1 cellular context compared by ENCODE assay signal in the genomic region with DNA sequence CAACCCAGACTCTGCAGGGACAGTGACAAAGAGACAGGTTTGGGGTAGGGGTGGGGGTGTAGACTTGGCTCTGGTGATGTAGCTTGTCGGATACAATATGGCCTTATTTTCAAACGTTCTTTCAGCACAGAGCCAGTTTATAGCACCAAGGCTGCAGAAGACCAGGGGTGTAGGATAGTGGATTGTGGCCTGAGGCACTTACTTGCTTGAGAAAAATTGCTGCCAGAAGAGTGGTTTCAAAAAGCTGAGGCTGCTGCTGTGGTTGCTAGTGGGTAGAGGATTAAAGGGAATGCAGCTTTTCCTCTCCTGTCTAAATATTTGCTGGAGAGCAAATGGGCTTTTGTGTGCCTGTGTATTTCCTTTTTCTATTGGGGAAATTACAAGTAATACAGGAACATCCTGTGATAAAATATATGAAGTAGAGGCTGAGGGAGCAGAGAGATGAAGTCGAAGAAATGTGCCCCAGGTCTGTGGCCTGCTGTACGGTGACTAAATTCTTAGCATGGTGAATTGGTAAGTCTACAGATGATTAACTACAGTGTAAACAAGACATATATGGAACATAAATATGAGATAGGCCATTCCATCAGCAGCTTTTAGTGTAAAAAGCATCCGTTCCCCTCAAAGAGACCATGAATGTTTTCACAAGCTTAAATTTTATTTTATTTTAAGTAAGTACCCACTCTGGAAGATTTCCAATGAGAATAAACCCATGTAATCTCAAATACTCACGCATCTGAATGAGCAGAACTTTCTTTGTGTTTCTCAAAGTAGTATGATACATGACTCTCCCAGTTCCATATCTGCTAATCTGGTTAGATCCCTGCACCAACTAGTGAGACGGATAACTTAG.
TF ChIP-seq lines count a peak whose summit lies in the region.

No MANE protein-coding gene starts in this region.

TF ChIP-seq in HEK293, 187 proteins besides CTCF, POLR2A, EP300 and RAD21 (continued from another document and continues in another):
- no peak for TF ChIP-seq ZNF157 (tag by site-specific recombination; IDR thresholded peaks at IDR 0.05)
- no peak for TF ChIP-seq ZNF530 (tag by site-specific recombination; IDR thresholded peaks at IDR 0.05; ENCODE audit: low read depth)
- no peak for TF ChIP-seq ZNF416 (tag by site-specific recombination; IDR thresholded peaks at IDR 0.05)
- TF ChIP-seq WT1 (tag by site-specific recombination; IDR thresholded peaks at IDR 0.05): peak; percentile 37; the same call in 1 of the 2 replicates
- TF ChIP-seq ZNF223 (tag by site-specific recombination; IDR thresholded peaks at IDR 0.05): no peak
- TF ChIP-seq ZEB2 (tag by site-specific recombination; IDR thresholded peaks at IDR 0.05): peak; percentile 71
- TF ChIP-seq, protein P1, sequence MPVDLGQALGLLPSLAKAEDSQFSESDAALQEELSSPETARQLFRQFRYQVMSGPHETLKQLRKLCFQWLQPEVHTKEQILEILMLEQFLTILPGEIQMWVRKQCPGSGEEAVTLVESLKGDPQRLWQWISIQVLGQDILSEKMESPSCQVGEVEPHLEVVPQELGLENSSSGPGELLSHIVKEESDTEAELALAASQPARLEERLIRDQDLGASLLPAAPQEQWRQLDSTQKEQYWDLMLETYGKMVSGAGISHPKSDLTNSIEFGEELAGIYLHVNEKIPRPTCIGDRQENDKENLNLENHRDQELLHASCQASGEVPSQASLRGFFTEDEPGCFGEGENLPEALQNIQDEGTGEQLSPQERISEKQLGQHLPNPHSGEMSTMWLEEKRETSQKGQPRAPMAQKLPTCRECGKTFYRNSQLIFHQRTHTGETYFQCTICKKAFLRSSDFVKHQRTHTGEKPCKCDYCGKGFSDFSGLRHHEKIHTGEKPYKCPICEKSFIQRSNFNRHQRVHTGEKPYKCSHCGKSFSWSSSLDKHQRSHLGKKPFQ (tag by site-specific recombination; IDR thresholded peaks at IDR 0.05): 0 out of 2 replicates have a peak, but pooled peaks have one; percentile 32
- peak; percentile 63; the same call in 1 of the 2 replicates for TF ChIP-seq FEZF1 (tag by site-specific recombination; IDR thresholded peaks at IDR 0.05)
- TF ChIP-seq ZNF366 (tag by site-specific recombination; conservative IDR thresholded peaks at IDR 0.05): no peak
- peak; percentile 37; the same call in 1 of the 2 replicates for TF ChIP-seq GLI2 (tag by site-specific recombination; IDR thresholded peaks at IDR 0.05; ENCODE audit: borderline replicate concordance, low read depth)
- TF ChIP-seq KLF7 (tag by site-specific recombination; IDR thresholded peaks at IDR 0.05; ENCODE audit: borderline replicate concordance): no peak
- TF ChIP-seq, protein P2, sequence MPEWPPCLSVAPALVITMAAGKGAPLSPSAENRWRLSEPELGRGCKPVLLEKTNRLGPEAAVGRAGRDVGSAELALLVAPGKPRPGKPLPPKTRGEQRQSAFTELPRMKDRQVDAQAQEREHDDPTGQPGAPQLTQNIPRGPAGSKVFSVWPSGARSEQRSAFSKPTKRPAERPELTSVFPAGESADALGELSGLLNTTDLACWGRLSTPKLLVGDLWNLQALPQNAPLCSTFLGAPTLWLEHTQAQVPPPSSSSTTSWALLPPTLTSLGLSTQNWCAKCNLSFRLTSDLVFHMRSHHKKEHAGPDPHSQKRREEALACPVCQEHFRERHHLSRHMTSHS (tag by site-specific recombination; IDR thresholded peaks at IDR 0.05): no peak
- no peak for TF ChIP-seq ZNF48 (tag by site-specific recombination; IDR thresholded peaks at IDR 0.05)
- TF ChIP-seq, protein P3, sequence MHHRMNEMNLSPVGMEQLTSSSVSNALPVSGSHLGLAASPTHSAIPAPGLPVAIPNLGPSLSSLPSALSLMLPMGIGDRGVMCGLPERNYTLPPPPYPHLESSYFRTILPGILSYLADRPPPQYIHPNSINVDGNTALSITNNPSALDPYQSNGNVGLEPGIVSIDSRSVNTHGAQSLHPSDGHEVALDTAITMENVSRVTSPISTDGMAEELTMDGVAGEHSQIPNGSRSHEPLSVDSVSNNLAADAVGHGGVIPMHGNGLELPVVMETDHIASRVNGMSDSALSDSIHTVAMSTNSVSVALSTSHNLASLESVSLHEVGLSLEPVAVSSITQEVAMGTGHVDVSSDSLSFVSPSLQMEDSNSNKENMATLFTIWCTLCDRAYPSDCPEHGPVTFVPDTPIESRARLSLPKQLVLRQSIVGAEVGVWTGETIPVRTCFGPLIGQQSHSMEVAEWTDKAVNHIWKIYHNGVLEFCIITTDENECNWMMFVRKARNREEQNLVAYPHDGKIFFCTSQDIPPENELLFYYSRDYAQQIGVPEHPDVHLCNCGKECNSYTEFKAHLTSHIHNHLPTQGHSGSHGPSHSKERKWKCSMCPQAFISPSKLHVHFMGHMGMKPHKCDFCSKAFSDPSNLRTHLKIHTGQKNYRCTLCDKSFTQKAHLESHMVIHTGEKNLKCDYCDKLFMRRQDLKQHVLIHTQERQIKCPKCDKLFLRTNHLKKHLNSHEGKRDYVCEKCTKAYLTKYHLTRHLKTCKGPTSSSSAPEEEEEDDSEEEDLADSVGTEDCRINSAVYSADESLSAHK (tag by site-specific recombination; IDR thresholded peaks at IDR 0.05): peak; percentile 37
- TF ChIP-seq OSR2 (tag by site-specific recombination; IDR thresholded peaks at IDR 0.05): peak; percentile 88
- TF ChIP-seq ZNF24 (tag by site-specific recombination; IDR thresholded peaks at IDR 0.05): no peak
- no peak for TF ChIP-seq ELK4 (IDR thresholded peaks at IDR 0.05; ENCODE audit: borderline replicate concordance, low read depth, low read length)
- no peak for TF ChIP-seq GLI4 (tag by site-specific recombination; IDR thresholded peaks at IDR 0.05)
- no peak for TF ChIP-seq GFI1B (tag by site-specific recombination; IDR thresholded peaks at IDR 0.05)
- TF ChIP-seq ZBTB44 (tag by site-specific recombination; IDR thresholded peaks at IDR 0.05): 0 out of 2 replicates have a peak, but pooled peaks have one; percentile 31
- TF ChIP-seq, protein P4, sequence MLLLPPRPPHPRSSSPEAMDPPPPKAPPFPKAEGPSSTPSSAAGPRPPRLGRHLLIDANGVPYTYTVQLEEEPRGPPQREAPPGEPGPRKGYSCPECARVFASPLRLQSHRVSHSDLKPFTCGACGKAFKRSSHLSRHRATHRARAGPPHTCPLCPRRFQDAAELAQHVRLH (tag by site-specific recombination; IDR thresholded peaks at IDR 0.05): no peak
- no peak for TF ChIP-seq ZFP41 (tag by site-specific recombination; IDR thresholded peaks at IDR 0.05; ENCODE audit: borderline replicate concordance)
- peak; percentile 49 for TF ChIP-seq ZXDB (tag by site-specific recombination; IDR thresholded peaks at IDR 0.05)
- peak; percentile 70; the same call in 1 of the 2 replicates for TF ChIP-seq ZNF561 (tag by site-specific recombination; IDR thresholded peaks at IDR 0.05; ENCODE audit: borderline replicate concordance)
- TF ChIP-seq ZNF324 (tag by site-specific recombination; IDR thresholded peaks at IDR 0.05): no peak
- no peak for TF ChIP-seq ZNF10 (tag by site-specific recombination; IDR thresholded peaks at IDR 0.05)
- no peak for TF ChIP-seq ZNF707 (tag by site-specific recombination; IDR thresholded peaks at IDR 0.05)
- TF ChIP-seq ZNF529 (tag by site-specific recombination; IDR thresholded peaks at IDR 0.05; ENCODE audit: insufficient replicate concordance): no peak
- no peak for TF ChIP-seq ZNF548 (tag by site-specific recombination; IDR thresholded peaks at IDR 0.05)
- no peak for TF ChIP-seq ZNF174 (tag by site-specific recombination; IDR thresholded peaks at IDR 0.05)
- TF ChIP-seq ZSCAN30 (tag by site-specific recombination; IDR thresholded peaks at IDR 0.05): peak; percentile 71; the same call in 1 of the 2 replicates
- peak; percentile 59; the same call in 1 of the 2 replicates for TF ChIP-seq ZNF600 (tag by site-specific recombination; IDR thresholded peaks at IDR 0.05)
- TF ChIP-seq ZNF19 (tag by site-specific recombination; IDR thresholded peaks at IDR 0.05; ENCODE audit: low read depth): no peak
- peak; percentile 85 for TF ChIP-seq ZNF843 (tag by site-specific recombination; IDR thresholded peaks at IDR 0.05)
- no peak for TF ChIP-seq ZNF274 (IDR thresholded peaks at IDR 0.05; ENCODE audit: low read length)
- no peak for TF ChIP-seq ZNF274 (tag by site-specific recombination; IDR thresholded peaks at IDR 0.05; ENCODE audit: borderline replicate concordance)
- TF ChIP-seq ZNF629 (tag by site-specific recombination; IDR thresholded peaks at IDR 0.05): peak; percentile 63
- TF ChIP-seq, protein P5, sequence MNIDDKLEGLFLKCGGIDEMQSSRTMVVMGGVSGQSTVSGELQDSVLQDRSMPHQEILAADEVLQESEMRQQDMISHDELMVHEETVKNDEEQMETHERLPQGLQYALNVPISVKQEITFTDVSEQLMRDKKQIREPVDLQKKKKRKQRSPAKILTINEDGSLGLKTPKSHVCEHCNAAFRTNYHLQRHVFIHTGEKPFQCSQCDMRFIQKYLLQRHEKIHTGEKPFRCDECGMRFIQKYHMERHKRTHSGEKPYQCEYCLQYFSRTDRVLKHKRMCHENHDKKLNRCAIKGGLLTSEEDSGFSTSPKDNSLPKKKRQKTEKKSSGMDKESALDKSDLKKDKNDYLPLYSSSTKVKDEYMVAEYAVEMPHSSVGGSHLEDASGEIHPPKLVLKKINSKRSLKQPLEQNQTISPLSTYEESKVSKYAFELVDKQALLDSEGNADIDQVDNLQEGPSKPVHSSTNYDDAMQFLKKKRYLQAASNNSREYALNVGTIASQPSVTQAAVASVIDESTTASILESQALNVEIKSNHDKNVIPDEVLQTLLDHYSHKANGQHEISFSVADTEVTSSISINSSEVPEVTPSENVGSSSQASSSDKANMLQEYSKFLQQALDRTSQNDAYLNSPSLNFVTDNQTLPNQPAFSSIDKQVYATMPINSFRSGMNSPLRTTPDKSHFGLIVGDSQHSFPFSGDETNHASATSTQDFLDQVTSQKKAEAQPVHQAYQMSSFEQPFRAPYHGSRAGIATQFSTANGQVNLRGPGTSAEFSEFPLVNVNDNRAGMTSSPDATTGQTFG (tag by site-specific recombination; IDR thresholded peaks at IDR 0.05; ENCODE audit: borderline replicate concordance): no peak
- TF ChIP-seq, protein P6, sequence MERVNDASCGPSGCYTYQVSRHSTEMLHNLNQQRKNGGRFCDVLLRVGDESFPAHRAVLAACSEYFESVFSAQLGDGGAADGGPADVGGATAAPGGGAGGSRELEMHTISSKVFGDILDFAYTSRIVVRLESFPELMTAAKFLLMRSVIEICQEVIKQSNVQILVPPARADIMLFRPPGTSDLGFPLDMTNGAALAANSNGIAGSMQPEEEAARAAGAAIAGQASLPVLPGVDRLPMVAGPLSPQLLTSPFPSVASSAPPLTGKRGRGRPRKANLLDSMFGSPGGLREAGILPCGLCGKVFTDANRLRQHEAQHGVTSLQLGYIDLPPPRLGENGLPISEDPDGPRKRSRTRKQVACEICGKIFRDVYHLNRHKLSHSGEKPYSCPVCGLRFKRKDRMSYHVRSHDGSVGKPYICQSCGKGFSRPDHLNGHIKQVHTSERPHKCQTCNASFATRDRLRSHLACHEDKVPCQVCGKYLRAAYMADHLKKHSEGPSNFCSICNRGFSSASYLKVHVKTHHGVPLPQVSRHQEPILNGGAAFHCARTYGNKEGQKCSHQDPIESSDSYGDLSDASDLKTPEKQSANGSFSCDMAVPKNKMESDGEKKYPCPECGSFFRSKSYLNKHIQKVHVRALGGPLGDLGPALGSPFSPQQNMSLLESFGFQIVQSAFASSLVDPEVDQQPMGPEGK (tag by site-specific recombination; IDR thresholded peaks at IDR 0.05): no peak
- TF ChIP-seq, protein P7, sequence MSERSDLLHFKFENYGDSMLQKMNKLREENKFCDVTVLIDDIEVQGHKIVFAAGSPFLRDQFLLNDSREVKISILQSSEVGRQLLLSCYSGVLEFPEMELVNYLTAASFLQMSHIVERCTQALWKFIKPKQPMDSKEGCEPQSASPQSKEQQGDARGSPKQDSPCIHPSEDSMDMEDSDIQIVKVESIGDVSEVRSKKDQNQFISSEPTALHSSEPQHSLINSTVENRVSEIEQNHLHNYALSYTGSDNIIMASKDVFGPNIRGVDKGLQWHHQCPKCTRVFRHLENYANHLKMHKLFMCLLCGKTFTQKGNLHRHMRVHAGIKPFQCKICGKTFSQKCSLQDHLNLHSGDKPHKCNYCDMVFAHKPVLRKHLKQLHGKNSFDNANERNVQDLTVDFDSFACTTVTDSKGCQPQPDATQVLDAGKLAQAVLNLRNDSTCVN (tag by site-specific recombination; optimal IDR thresholded peaks at IDR 0.05): no peak
- TF ChIP-seq ZBTB17 (tag by site-specific recombination; IDR thresholded peaks at IDR 0.05): peak; percentile 24; the same call in 1 of the 2 replicates
- peak; percentile 85 for TF ChIP-seq IKZF3 (tag by site-specific recombination; IDR thresholded peaks at IDR 0.05)
- no peak for TF ChIP-seq ZNF292 (tag by site-specific recombination; IDR thresholded peaks at IDR 0.05; ENCODE audit: borderline replicate concordance, low read depth)
- no peak for TF ChIP-seq ZBTB21 (tag by site-specific recombination; IDR thresholded peaks at IDR 0.05)
